8 cellular contexts compared by ENCODE assay signal in genomic region chr17:41738077-41738800, GRCh38. TPM values are rescaled to one million over a fixed set of nuclear protein-coding genes. Genes with fewer than 3 reads are reported as not detected.
A peak's percentile ranks its signal among the peaks of the same experiment; 100 is the strongest.
DNase-seq lines count a peak whose midpoint lies in the region; FAIRE-seq and TF ChIP-seq lines count a peak whose summit lies in the region.

No MANE protein-coding gene starts in this region.

- H3K36me3 ChIP-seq in MG63 (no peaks in the 10 kb centered on the region), osteoblast (ENCODE audit: insufficient read depth, low read length) (no peaks in the 10 kb centered on the region), tibial artery (no peaks in the 10 kb centered on the region)

- H3K4me3 ChIP-seq in MG63, result no peak overlapping the region
- no peak overlapping the region for H3K4me3 ChIP-seq in osteoblast (ENCODE audit: insufficient read depth, low read length)
- no peak overlapping the region for H3K4me3 ChIP-seq in tibial artery

- H2AFZ ChIP-seq in osteoblast (ENCODE audit: low read length), result peak overlapping the region; percentile 85

- intact Hi-C loops in tibial artery (cut with DNase I; ENCODE audit: low total_unique reads), result loop anchor here (1.0 to 10.0 kb wide), 2 partner anchors 63 to 147 kb away; no protein-coding TSS in a partner anchor

- no peak overlapping the region for H3K4me2 ChIP-seq in osteoblast (ENCODE audit: insufficient read depth, low read length)

- DNase-seq in A172 (ENCODE audit: low spot score) (peak; percentile 75), GM12892 (ENCODE audit: insufficient read length) (peak; percentile 93), MG63 (peak; percentile 67), SK-N-DZ (ENCODE audit: low spot score) (peak; percentile 91), activated gamma-delta T cell treated with Interleukin-2 at 50 U/mL for 16 hours (peak; percentile 74), globus pallidus (ENCODE audit: low spot score) (peak; percentile 69), osteoblast (ENCODE audit: insufficient read length, low spot score, missing footprints) (peak; percentile 99), tibial artery (peak; percentile 71 to 81)

- TF ChIP-seq POLR2A in GM12892 (IDR thresholded peaks at IDR 0.05; ENCODE audit: low read depth, low read length), result no peak

- H3K4me1 ChIP-seq in osteoblast (ENCODE audit: insufficient read depth, low read length) (peaks cover 10% of the 10 kb centered on the region), tibial artery (peaks cover 0 to 27% (median 13%) of the 10 kb centered on the region in 4 donors)

- H4K20me1 ChIP-seq in osteoblast (ENCODE audit: insufficient read depth, low read length), result no peaks in the 10 kb centered on the region

- H3K79me2 ChIP-seq in osteoblast (ENCODE audit: insufficient read depth, low read length), result no peaks in the 10 kb centered on the region

- H3K27ac ChIP-seq in osteoblast (ENCODE audit: low read depth, low read length) (no peak overlapping the region), tibial artery (no peak overlapping the region)

- peaks cover 44% of the 10 kb centered on the region for H3K27me3 ChIP-seq in MG63
- H3K27me3 ChIP-seq in osteoblast (ENCODE audit: insufficient read depth, low read length), result peaks cover 43% of the 10 kb centered on the region
- peaks cover 4 to 54% of the 10 kb centered on the region in 2 donors for H3K27me3 ChIP-seq in tibial artery

- H3K9me3 ChIP-seq in MG63 (no peaks in the 10 kb centered on the region), osteoblast (ENCODE audit: low read depth, low read length) (no peaks in the 10 kb centered on the region), tibial artery (no peaks in the 10 kb centered on the region)

- TF ChIP-seq CTCF in osteoblast (IDR thresholded peaks at IDR 0.05; ENCODE audit: extremely low read depth, low read depth, low read length), result peak; percentile 97
- peak; percentile 98 for TF ChIP-seq CTCF in tibial artery (IDR thresholded peaks at IDR 0.05)

- peak; percentile 86 for FAIRE-seq in GM12892 (lab: Jason Lieb, UNC)

RNA-seq across cellular contexts. Expression of gene HAP1, which starts 3.8 kb away (rescaled TPM):
- 0.14 and 0.43 TPM in 2 replicates for total RNA-seq in A172 (2014; rRNA removed; shearing (Covaris generic))
- not detected for polyA plus RNA-seq in GM12892 (2012; ENCODE audit: missing spikeins)
- total RNA-seq in MG63 (2014; rRNA removed; shearing (Covaris generic); ENCODE audit: low replicate concordance), result not detected in 2 replicates
- 0.02 and 0.29 TPM in 2 replicates for polyA plus RNA-seq in SK-N-DZ (2014; cell fraction: cytosol; rRNA removed)
- polyA plus RNA-seq in SK-N-DZ (2014; cell fraction: nucleus; rRNA removed), result 0.22 and 0.57 TPM in 2 replicates
- under 0.01 TPM in 1 of 2 replicates, not detected in the other for total RNA-seq in osteoblast

RNA-seq across cellular contexts. Expression of gene GAST, which starts 26.1 kb away (rescaled TPM):
- total RNA-seq in A172 (2014; rRNA removed; shearing (Covaris generic)), result not detected in 2 replicates
- polyA plus RNA-seq in GM12892 (2012; ENCODE audit: missing spikeins), result not detected
- total RNA-seq in MG63 (2014; rRNA removed; shearing (Covaris generic); ENCODE audit: low replicate concordance), result not detected in 2 replicates
- polyA plus RNA-seq in SK-N-DZ (2014; cell fraction: cytosol; rRNA removed), result not detected in 2 replicates
- polyA plus RNA-seq in SK-N-DZ (2014; cell fraction: nucleus; rRNA removed), result not detected in 2 replicates
- total RNA-seq in osteoblast, result not detected in 2 replicates

RNA-seq across cellular contexts. Expression of gene JUP, which starts 48.3 kb away (rescaled TPM):
- 64.6 and 78.6 TPM in 2 replicates for total RNA-seq in A172 (2014; rRNA removed; shearing (Covaris generic))
- 2.3 TPM for polyA plus RNA-seq in GM12892 (2012; ENCODE audit: missing spikeins)
- total RNA-seq in MG63 (2014; rRNA removed; shearing (Covaris generic); ENCODE audit: low replicate concordance), result 6.4 and 10.5 TPM in 2 replicates
- 64.7 and 70.1 TPM in 2 replicates for polyA plus RNA-seq in SK-N-DZ (2014; cell fraction: cytosol; rRNA removed)
- polyA plus RNA-seq in SK-N-DZ (2014; cell fraction: nucleus; rRNA removed), result 33.6 and 34.5 TPM in 2 replicates
- total RNA-seq in osteoblast, result 18.0 and 24.2 TPM in 2 replicates

RNA-seq across cellular contexts. Expression of gene EIF1, which starts 49.6 kb away (rescaled TPM):
- total RNA-seq in A172 (2014; rRNA removed; shearing (Covaris generic)), result 58.0 and 74.2 TPM in 2 replicates
- 660 TPM for polyA plus RNA-seq in GM12892 (2012; ENCODE audit: missing spikeins)
- 42.2 and 90.7 TPM in 2 replicates for total RNA-seq in MG63 (2014; rRNA removed; shearing (Covaris generic); ENCODE audit: low replicate concordance)
- 85.8 and 129 TPM in 2 replicates for polyA plus RNA-seq in SK-N-DZ (2014; cell fraction: cytosol; rRNA removed)
- 194 and 234 TPM in 2 replicates for polyA plus RNA-seq in SK-N-DZ (2014; cell fraction: nucleus; rRNA removed)
- 94.5 and 101 TPM in 2 replicates for total RNA-seq in osteoblast
